In genomic region chr4:153205028-153205648, GRCh38 we compare ENCODE assay signal across 1 cellular context.
TF ChIP-seq lines count a peak whose summit lies in the region.

No MANE protein-coding gene starts in this region.

TF ChIP-seq in K562, 482 proteins besides CTCF, POLR2A, EP300 and RAD21 (continued from another document):
- TF ChIP-seq SP2 (IDR thresholded peaks at IDR 0.05; ENCODE audit: extremely low read depth, low read depth, low read length, poor library complexity, severe bottlenecking) (no peak), HDAC1 (IDR thresholded peaks at IDR 0.05) (no peak), ZNF274 (IDR thresholded peaks at IDR 0.05; ENCODE audit: borderline replicate concordance, low read depth, low read length) (no peak)
